In the genomic region with DNA sequence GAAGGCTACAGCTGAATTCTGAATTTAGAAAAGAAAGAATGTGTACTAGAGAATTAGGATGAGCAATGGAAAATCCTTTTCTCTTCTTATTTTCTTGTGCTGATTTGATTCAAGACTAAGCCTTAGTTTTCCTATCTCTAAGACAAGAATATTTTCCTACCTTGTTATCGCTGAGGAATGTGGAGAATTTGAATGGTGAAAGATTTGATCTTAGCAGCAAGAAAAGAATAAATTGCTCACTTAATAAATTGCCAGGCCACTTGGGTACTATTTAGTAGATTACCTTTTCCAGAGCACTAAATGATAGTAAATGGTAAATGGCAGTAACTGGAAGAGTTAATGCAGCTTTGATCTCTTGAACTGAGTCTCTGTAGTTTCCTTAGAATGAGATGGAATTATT, we compare ENCODE assay signal across 14 cellular contexts.
DNase-seq lines count a peak whose midpoint lies in the region; ATAC-seq and TF ChIP-seq lines count a peak whose summit lies in the region.
"Had no signal": no experiment of that assay in that cellular context is flagged by ENCODE, and none has a peak within 500 bp of the region (broad histone marks: within the 10 kb centered on the region; RNA-seq: fewer than 3 reads in every experiment).

No MANE protein-coding gene starts in this region.

- no peak overlapping the region for H2BK120ac ChIP-seq in mesendoderm (ENCODE audit: low read depth, low read length)

- peak overlapping the region; percentile 42 for H3K27ac Mint-ChIP-seq in progenitor cell of endocrine pancreas
- H3K27ac Mint-ChIP-seq: B cell; CD4-positive, alpha-beta T cell had no signal

- no peaks in the 10 kb centered on the region for H3K36me3 ChIP-seq in mesendoderm (ENCODE audit: control insufficient read depth, insufficient read depth, low read length)
- H3K36me3 ChIP-seq in Peyer's patch, result no peaks in the 10 kb centered on the region

- H3K9me3 ChIP-seq in Peyer's patch, result no peaks in the 10 kb centered on the region

- H3K4me2 ChIP-seq in mesendoderm (ENCODE audit: low read length), result no peak overlapping the region

- intact Hi-C loops in left ventricle myocardium superior (cut with micrococcal nuclease), result no loop called here

- peaks cover 5% of the 10 kb centered on the region for H3K4me1 ChIP-seq in mesendoderm (ENCODE audit: control insufficient read depth, low read depth, low read length)
- H3K4me1 ChIP-seq in Peyer's patch, result no peaks in the 10 kb centered on the region

- no peak overlapping the region for H4K5ac ChIP-seq in mesendoderm (ENCODE audit: low read length)

- peaks cover 4% of the 10 kb centered on the region for H3K9me3 Mint-ChIP-seq in progenitor cell of endocrine pancreas (ENCODE audit: low read depth)
- H3K9me3 Mint-ChIP-seq: CD4-positive, alpha-beta T cell; H9 had no signal

- no peak overlapping the region for H3K23ac ChIP-seq in mesendoderm (ENCODE audit: low read length)

- H3K27ac ChIP-seq in mesendoderm (ENCODE audit: low read depth, low read length) (no peak overlapping the region), Peyer's patch (no peak overlapping the region)

- TF ChIP-seq POLR2A in Peyer's patch (IDR thresholded peaks at IDR 0.05), result no peak

- no peak for ATAC-seq in left ventricle myocardium superior

- no peak overlapping the region for H2BK15ac ChIP-seq in mesendoderm (replicated peaks; ENCODE audit: low read depth)

- H3K4me3 ChIP-seq in mesendoderm (ENCODE audit: low read length) (no peak overlapping the region), Peyer's patch (no peak overlapping the region)

- no peak overlapping the region for H3K56ac ChIP-seq in mesendoderm (ENCODE audit: low read length)

- no peaks in the 10 kb centered on the region for H3K79me2 ChIP-seq in mesendoderm (ENCODE audit: control insufficient read depth, insufficient read depth, low read length)

- no peaks in the 10 kb centered on the region for H3K36me3 Mint-ChIP-seq in progenitor cell of endocrine pancreas (ENCODE audit: insufficient read depth)

- H3K18ac ChIP-seq in mesendoderm (ENCODE audit: low read length), result no peak overlapping the region

- peak overlapping the region; percentile 49 for H3K4me3 Mint-ChIP-seq in progenitor cell of endocrine pancreas (ENCODE audit: low read depth)
- H3K4me3 Mint-ChIP-seq: B cell; CD4-positive, alpha-beta T cell; H9 had no signal

- H3K27me3 Mint-ChIP-seq in progenitor cell of endocrine pancreas, result no peaks in the 10 kb centered on the region
- H3K27me3 Mint-ChIP-seq: B cell; CD4-positive, alpha-beta T cell had no signal

- no peak overlapping the region for H4K8ac ChIP-seq in mesendoderm (ENCODE audit: low read depth, low read length)

- no peak overlapping the region for H2AK5ac ChIP-seq in mesendoderm (ENCODE audit: low read length)

- no peak overlapping the region for H2BK5ac ChIP-seq in mesendoderm (ENCODE audit: low read length)

- no peaks in the 10 kb centered on the region for H3K79me1 ChIP-seq in mesendoderm (ENCODE audit: low read length)

- no CpG with 5 or more reads among the region's 1 CpG for WGBS in mesendoderm (ENCODE audit: extremely low coverage, insufficient coverage, low lambda C conversion rate)

- no peak overlapping the region for H3K4ac ChIP-seq in mesendoderm (ENCODE audit: low read depth, low read length)

- H3K9ac ChIP-seq in mesendoderm (ENCODE audit: low read length), result no peak overlapping the region

- peak; percentile 51 for DNase-seq in NCI-H226
- DNase-seq in astrocyte of the hippocampus (ENCODE audit: low read depth, low spot score), result peak; percentile 5
- peak; percentile 57 for DNase-seq in mesendoderm
- no peak for DNase-seq in progenitor cell of endocrine pancreas (ENCODE audit: low spot score, unreplicated experiment)
- no peak for DNase-seq in left ventricle myocardium superior
- DNase-seq in Peyer's patch, result no peak
- DNase-seq in NCI-H1930 (lab: John Stamatoyannopoulos, UW), result no peak
- DNase-seq: C1 segment of cervical spinal cord; CD4-positive, alpha-beta T cell; DND-41; GF-D8; GOT3; H9 had no signal

- no peak for TF ChIP-seq CTCF in progenitor cell of endocrine pancreas (IDR thresholded peaks at IDR 0.05; ENCODE audit: unreplicated experiment)
- no peak for TF ChIP-seq CTCF in Peyer's patch (IDR thresholded peaks at IDR 0.05)

- no peaks in the 10 kb centered on the region for H3K27me3 ChIP-seq in mesendoderm (ENCODE audit: insufficient read depth, low read length, poor library complexity)
- no peaks in the 10 kb centered on the region for H3K27me3 ChIP-seq in Peyer's patch

- H3K4me1 Mint-ChIP-seq in progenitor cell of endocrine pancreas (ENCODE audit: low read depth), result peaks cover 26% of the 10 kb centered on the region
- H3K4me1 Mint-ChIP-seq: B cell had no signal

Comparison
In these comparisons a context has a peak if more than half of its experiments do, and no peak if none do; other contexts are left out.
1. DNase-seq: peak in NCI-H226 (single experiment), astrocyte of the hippocampus (single experiment) and mesendoderm (single experiment); none in progenitor cell of endocrine pancreas (single experiment), left ventricle myocardium superior (single experiment), Peyer's patch (0 of 3) and NCI-H1930 (0 of 2).